8 cellular contexts compared by ENCODE assay signal in the genomic region with DNA sequence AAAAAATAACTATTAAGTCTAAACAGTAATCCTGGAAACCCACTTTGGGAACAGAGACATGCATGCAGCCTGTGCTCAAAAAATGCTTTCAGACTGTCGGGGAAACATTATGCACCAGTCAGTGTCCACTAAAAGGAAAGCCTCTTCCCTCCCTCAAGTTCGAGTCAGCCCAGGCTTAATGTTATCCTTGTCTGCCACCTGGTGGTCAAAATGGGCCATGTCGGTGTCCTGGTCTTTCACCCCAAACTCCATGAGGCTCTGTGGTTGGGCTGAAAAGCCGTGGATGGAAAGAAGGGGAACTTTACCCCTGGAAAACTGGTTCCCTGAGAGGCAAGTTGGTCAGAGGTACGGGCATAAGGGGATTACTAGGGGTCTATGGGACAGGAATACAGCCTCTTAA.
A peak's percentile ranks its signal among the peaks of the same experiment; 100 is the strongest.
DNase-seq lines count a peak whose midpoint lies in the region; ATAC-seq and TF ChIP-seq lines count a peak whose summit lies in the region.

No MANE protein-coding gene starts in this region.

- H3K9me3 Mint-ChIP-seq in naive thymus-derived CD4-positive, alpha-beta T cell = peaks cover 10 to 76% (median 30%) of the 10 kb centered on the region in 11 donors

- H3K36me3 Mint-ChIP-seq in naive thymus-derived CD4-positive, alpha-beta T cell = peaks cover 0 to 10% (median 4%) of the 10 kb centered on the region in 5 donors

- H3K4me1 Mint-ChIP-seq in naive thymus-derived CD4-positive, alpha-beta T cell = peaks cover 0 to 1% (median 0%) of the 10 kb centered on the region in 7 donors

- no peak for ATAC-seq in naive thymus-derived CD4-positive, alpha-beta T cell
- ATAC-seq in HG03469 (IDR thresholded peaks at IDR 0.05; ENCODE audit: unreplicated experiment) = no peak

- no peaks in the 10 kb centered on the region for H3K4me1 ChIP-seq in tibial artery
- H3K4me1 ChIP-seq in naive thymus-derived CD4-positive, alpha-beta T cell (ENCODE audit: control insufficient read depth in 2 of 2, insufficient read depth in 2 of 2, low read length in 2 of 2) = no peaks in the 10 kb centered on the region

- H3K27ac ChIP-seq in tibial artery = no peak overlapping the region
- H3K27ac ChIP-seq in naive thymus-derived CD4-positive, alpha-beta T cell (ENCODE audit: low read depth, low read length) = no peak overlapping the region

- no peak overlapping the region for H3K27ac Mint-ChIP-seq in naive thymus-derived CD4-positive, alpha-beta T cell

- H3K4me3 ChIP-seq in tibial artery = no peak overlapping the region
- no peak overlapping the region for H3K4me3 ChIP-seq in naive thymus-derived CD4-positive, alpha-beta T cell (ENCODE audit: low read length)

- H3K27me3 Mint-ChIP-seq in naive thymus-derived CD4-positive, alpha-beta T cell = peaks cover 0 to 4% (median 0%) of the 10 kb centered on the region in 5 donors

- TF ChIP-seq CTCF in tibial artery (IDR thresholded peaks at IDR 0.05) = peak; percentile 22 to 45

- H3K4me3 Mint-ChIP-seq in naive thymus-derived CD4-positive, alpha-beta T cell = no peak overlapping the region

- H3K27me3 ChIP-seq in tibial artery = no peaks in the 10 kb centered on the region
- no peaks in the 10 kb centered on the region for H3K27me3 ChIP-seq in naive thymus-derived CD4-positive, alpha-beta T cell (ENCODE audit: control insufficient read depth in 2 of 2, insufficient read depth in 2 of 2, low read length in 2 of 2)

- intact Hi-C loops in tibial artery (cut with DNase I; ENCODE audit: low total_unique reads) = no loop called here
- intact Hi-C loops in naive thymus-derived CD4-positive, alpha-beta T cell (cut with micrococcal nuclease) = no loop called here

- POLR2A ChIA-PET in naive thymus-derived CD4-positive, alpha-beta T cell (lab: Charles Lee) = no interaction called here

- peaks cover 5 to 8% (median 6%) of the 10 kb centered on the region in 3 donors for H3K9me3 ChIP-seq in tibial artery
- peaks cover 0 to 43% (median 0%) of the 10 kb centered on the region in 3 experiments for H3K9me3 ChIP-seq in naive thymus-derived CD4-positive, alpha-beta T cell (ENCODE audit: control insufficient read depth in 2 of 3, low read length in 3 of 3)

- CTCF ChIA-PET in naive thymus-derived CD4-positive, alpha-beta T cell (lab: Charles Lee) = no interaction called here

- peak; percentile 4 for DNase-seq in EH (ENCODE audit: low read depth)
- DNase-seq in HT1080 (ENCODE audit: low read depth) = peak; percentile 12
- DNase-seq in activated CD4-positive, alpha-beta T cell treated with anti-CD3 and anti-CD28 coated beads, Interleukin-2, amount 50 U/mL, for 48 hours = peak; percentile 41 to 48
- peak; percentile 18 for DNase-seq in iris pigment epithelial cell (ENCODE audit: low read depth)
- DNase-seq in tibial artery = peak in 1 of 2 donors; percentile 34
- DNase-seq in naive thymus-derived CD4-positive, alpha-beta T cell = no peak
- no peak for DNase-seq in CD1c-positive myeloid dendritic cell (ENCODE audit: extremely low spot score)

- no peaks in the 10 kb centered on the region for H3K36me3 ChIP-seq in tibial artery
- H3K36me3 ChIP-seq in naive thymus-derived CD4-positive, alpha-beta T cell (ENCODE audit: control insufficient read depth in 2 of 3, insufficient read depth in 3 of 3, low read length in 3 of 3) = no peaks in the 10 kb centered on the region

Comparison
In these comparisons a context has a peak if more than half of its experiments do, and no peak if none do; other contexts are left out.
1. DNase-seq: peak in EH (single experiment), HT1080 (single experiment), activated CD4-positive, alpha-beta T cell treated with anti-CD3 and anti-CD28 coated beads, Interleukin-2, amount 50 U/mL, for 48 hours (2 of 2) and iris pigment epithelial cell (single experiment); none in naive thymus-derived CD4-positive, alpha-beta T cell (0 of 9) and CD1c-positive myeloid dendritic cell (single experiment).